Comparison of ENCODE assay signal across 14 cellular contexts in the genomic region with DNA sequence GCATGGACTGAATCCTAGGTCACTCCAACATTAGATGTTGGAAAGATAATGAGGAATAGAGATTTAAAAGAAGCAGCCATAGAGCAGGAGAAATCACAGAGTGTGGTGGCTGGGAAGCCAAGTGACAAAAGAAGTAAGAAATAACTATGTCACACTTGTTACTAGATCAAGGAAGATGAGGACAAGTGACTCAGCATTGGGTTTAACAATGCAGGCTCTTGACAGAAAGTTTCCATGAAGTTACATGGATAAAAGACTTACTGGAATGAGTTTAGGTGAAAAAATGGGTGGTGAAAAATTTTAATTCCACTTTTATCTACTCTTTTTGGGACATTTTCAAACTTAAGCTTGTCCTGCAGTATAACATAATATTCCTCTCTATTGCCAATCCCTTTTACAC.
"Had no signal": no experiment of that assay in that cellular context is flagged by ENCODE, and none has a peak within 500 bp of the region (broad histone marks: within the 10 kb centered on the region; RNA-seq: fewer than 3 reads in every experiment).

No MANE protein-coding gene starts in this region.

- H3K4me1 ChIP-seq: left lung, upper lobe of right lung had no signal

- H3K27me3 ChIP-seq: dorsolateral prefrontal cortex, heart left ventricle, left lung, sigmoid colon, upper lobe of right lung had no signal

- H3K27ac ChIP-seq: dorsolateral prefrontal cortex, heart left ventricle, left lung, sigmoid colon, upper lobe of right lung had no signal

- DNase-seq: activated B cell treated with CpG ODN at 0.5 μM for 24 hours; activated CD4-positive, alpha-beta T cell treated with anti-CD3 and anti-CD28 coated beads, Interleukin-2, amount 10 ng/mL, durations not matched to agents 7 days and 5 days; activated effector memory CD4-positive, alpha-beta T cell treated with Interleukin-2 at 50 U/mL for 16 hours; activated T-cell treated with anti-CD3 and anti-CD28 coated beads for 4 hours; dorsolateral prefrontal cortex; foreskin melanocyte; heart left ventricle; left lung; nucleus accumbens; sigmoid colon; stimulated activated CD4-positive, alpha-beta T cell treated with anti-CD3 and anti-CD28 coated beads, Interleukin-12 subunit alpha, Interleukin-12 subunit beta, amount 100 ng/mL, for 4 hours; stimulated activated naive CD4-positive, alpha-beta T cell treated with Interleukin-2 at 50 U/mL for 16 hours; T-helper 1 cell; upper lobe of right lung had no signal

- H3K4me3 ChIP-seq: dorsolateral prefrontal cortex, heart left ventricle, left lung, sigmoid colon, upper lobe of right lung had no signal

- H3K36me3 ChIP-seq: left lung, sigmoid colon, upper lobe of right lung had no signal

- H3K9me3 ChIP-seq: heart left ventricle, left lung, sigmoid colon, upper lobe of right lung had no signal
